10 cellular contexts compared by ENCODE assay signal in the genomic region with DNA sequence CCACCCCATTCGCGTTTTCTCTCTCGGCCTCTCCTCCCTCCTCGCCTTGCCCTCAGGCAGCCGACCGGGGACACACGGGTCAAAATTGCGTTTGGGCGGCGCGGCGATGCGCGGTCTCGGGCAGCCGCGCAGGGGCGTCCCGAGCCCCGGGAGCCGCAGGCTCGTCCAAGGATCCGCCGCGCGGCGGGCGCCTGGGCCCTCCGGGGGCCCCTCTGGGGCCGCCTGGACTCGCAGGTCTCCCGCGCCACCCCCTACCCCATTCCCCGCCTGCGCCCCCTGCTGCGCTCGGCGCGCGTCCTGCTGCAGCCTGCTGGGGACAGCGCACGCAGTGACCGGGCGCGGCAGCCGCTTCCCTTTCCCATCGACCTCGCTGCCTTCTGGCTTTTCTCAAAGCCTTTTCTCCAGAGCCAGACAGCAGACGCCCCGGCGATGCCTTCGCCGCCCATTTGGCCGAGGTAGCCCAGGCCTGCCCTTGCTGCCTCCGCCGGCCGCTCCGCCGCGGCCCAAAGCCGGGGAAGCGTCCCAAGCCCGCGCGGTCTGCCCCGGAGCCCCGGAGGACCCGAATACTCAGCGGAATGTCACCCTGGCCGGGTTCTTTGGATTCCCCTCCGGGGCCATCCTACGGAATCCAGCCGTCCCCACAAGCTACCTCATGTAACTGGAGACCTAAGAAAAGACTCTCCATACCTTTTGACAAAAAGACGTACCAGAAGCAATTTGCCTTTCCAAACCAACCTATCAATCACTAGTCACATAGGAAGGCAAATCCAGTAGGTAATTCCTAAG. TPM values are rescaled to one million over a fixed set of nuclear protein-coding genes. Genes with fewer than 3 reads are reported as not detected.
DNase-seq lines count a peak whose midpoint lies in the region; ATAC-seq, FAIRE-seq and TF ChIP-seq lines count a peak whose summit lies in the region.
"Had no signal": no experiment of that assay in that cellular context is flagged by ENCODE, and none has a peak within 500 bp of the region (broad histone marks: within the 10 kb centered on the region; RNA-seq: fewer than 3 reads in every experiment).

No MANE protein-coding gene starts in this region.

- H3K27me3 Mint-ChIP-seq in activated CD8-positive, alpha-beta memory T cell treated with anti-CD3 and anti-CD28 coated beads, Interleukin-2, amount 10 ng/mL, durations not matched to agents 7 days and 5 days: peaks cover 82% of the 10 kb centered on the region
- H3K27me3 Mint-ChIP-seq in chondrocyte (ENCODE audit: low read depth): peaks cover 60% of the 10 kb centered on the region

- H3K36me3 ChIP-seq in mesendoderm (ENCODE audit: control insufficient read depth, insufficient read depth, low read length) (no peaks in the 10 kb centered on the region), upper lobe of right lung (no peaks in the 10 kb centered on the region)

- TF ChIP-seq CTCF in chondrocyte (IDR thresholded peaks at IDR 0.05): peak; percentile 53
- TF ChIP-seq CTCF in upper lobe of right lung (IDR thresholded peaks at IDR 0.05): no peak

- H3K4me3 Mint-ChIP-seq in activated CD8-positive, alpha-beta memory T cell treated with anti-CD3 and anti-CD28 coated beads, Interleukin-2, amount 10 ng/mL, durations not matched to agents 7 days and 5 days: peak overlapping the region; percentile 57
- H3K4me3 Mint-ChIP-seq in chondrocyte (ENCODE audit: unreplicated experiment): peak overlapping the region; percentile 64

- H3K56ac ChIP-seq in mesendoderm (ENCODE audit: low read length): peak overlapping the region; percentile 50

- no peak overlapping the region for H2AK5ac ChIP-seq in mesendoderm (ENCODE audit: low read length)

- H3K4me1 ChIP-seq in mesendoderm (ENCODE audit: control insufficient read depth, low read depth, low read length) (no peaks in the 10 kb centered on the region), upper lobe of right lung (peaks cover 4% of the 10 kb centered on the region)

- peak overlapping the region; percentile 6 for H3K4me3 ChIP-seq in mesendoderm (ENCODE audit: low read length)
- peak overlapping the region; percentile 39 for H3K4me3 ChIP-seq in upper lobe of right lung

- peak overlapping the region; percentile 49 for H3K4me2 ChIP-seq in mesendoderm (ENCODE audit: low read length)

- H3K79me2 ChIP-seq in mesendoderm (ENCODE audit: control insufficient read depth, insufficient read depth, low read length): no peaks in the 10 kb centered on the region

- no peak overlapping the region for H2BK15ac ChIP-seq in mesendoderm (replicated peaks; ENCODE audit: low read depth)

- peaks cover 4% of the 10 kb centered on the region for H3K36me3 Mint-ChIP-seq in activated CD8-positive, alpha-beta memory T cell treated with anti-CD3 and anti-CD28 coated beads, Interleukin-2, amount 10 ng/mL, durations not matched to agents 7 days and 5 days
- peaks cover 3% of the 10 kb centered on the region for H3K36me3 Mint-ChIP-seq in chondrocyte (ENCODE audit: low read depth)

- WGBS in mesendoderm (ENCODE audit: extremely low coverage, insufficient coverage, low lambda C conversion rate): no CpG with 5 or more reads among the region's 74 CpGs

- H3K27ac ChIP-seq in mesendoderm (ENCODE audit: low read depth, low read length) (no peak overlapping the region), upper lobe of right lung (no peak overlapping the region)

- H2BK120ac ChIP-seq in mesendoderm (ENCODE audit: low read depth, low read length): no peak overlapping the region

- H3K9ac ChIP-seq in mesendoderm (ENCODE audit: low read length): peak overlapping the region; percentile 34

- peak overlapping the region; percentile 62 for H3K18ac ChIP-seq in mesendoderm (ENCODE audit: low read length)

- H3K79me1 ChIP-seq in mesendoderm (ENCODE audit: low read length): no peaks in the 10 kb centered on the region

- peaks cover 41% of the 10 kb centered on the region for H3K27me3 ChIP-seq in mesendoderm (ENCODE audit: insufficient read depth, low read length, poor library complexity)
- peaks cover 69% of the 10 kb centered on the region for H3K27me3 ChIP-seq in upper lobe of right lung

- H2BK5ac ChIP-seq in mesendoderm (ENCODE audit: low read length): no peak overlapping the region

- no peak overlapping the region for H3K27ac Mint-ChIP-seq in activated CD8-positive, alpha-beta memory T cell treated with anti-CD3 and anti-CD28 coated beads, Interleukin-2, amount 10 ng/mL, durations not matched to agents 7 days and 5 days
- no peak overlapping the region for H3K27ac Mint-ChIP-seq in chondrocyte (ENCODE audit: unreplicated experiment)

- peaks cover 6% of the 10 kb centered on the region for H3K4me1 Mint-ChIP-seq in activated CD8-positive, alpha-beta memory T cell treated with anti-CD3 and anti-CD28 coated beads, Interleukin-2, amount 10 ng/mL, durations not matched to agents 7 days and 5 days
- H3K4me1 Mint-ChIP-seq in chondrocyte (ENCODE audit: low read depth): peaks cover 10% of the 10 kb centered on the region

- H3K23ac ChIP-seq in mesendoderm (ENCODE audit: low read length): no peak overlapping the region

- H4K5ac ChIP-seq in mesendoderm (ENCODE audit: low read length): no peak overlapping the region

- no peak for FAIRE-seq in RCC 7860 (lab: Jason Lieb, UNC)
- FAIRE-seq: G401.6 had no signal

- no peaks in the 10 kb centered on the region for H3K9me3 Mint-ChIP-seq in activated CD8-positive, alpha-beta memory T cell treated with anti-CD3 and anti-CD28 coated beads, Interleukin-2, amount 10 ng/mL, durations not matched to agents 7 days and 5 days (ENCODE audit: low read depth)
- no peaks in the 10 kb centered on the region for H3K9me3 Mint-ChIP-seq in chondrocyte (ENCODE audit: low read depth)

- peak; percentile 20 for ATAC-seq in activated CD8-positive, alpha-beta memory T cell treated with anti-CD3 and anti-CD28 coated beads, Interleukin-2, amount 10 ng/mL, durations not matched to agents 7 days and 5 days
- ATAC-seq in upper lobe of right lung (peak; percentile 64), HG03571 (IDR thresholded peaks at IDR 0.05; ENCODE audit: unreplicated experiment) (no peak)

- no peak for DNase-seq in activated CD8-positive, alpha-beta memory T cell treated with anti-CD3 and anti-CD28 coated beads, Interleukin-2, amount 10 ng/mL, durations not matched to agents 7 days and 5 days
- DNase-seq in activated CD8-positive, alpha-beta memory T cell treated with anti-CD3 and anti-CD28 coated beads, Interleukin-2, amount 50 U/mL, for 48 hours: no peak
- DNase-seq in chondrocyte (ENCODE audit: low spot score) (no peak), mesendoderm (peak; percentile 79), upper lobe of right lung (peak; percentile 61), NCI-H1436 treated with DMSO at 0.1 percent for 48 hours (lab: John Stamatoyannopoulos, UW) (no peak), RCC 7860 (ENCODE audit: low spot score) (no peak)
- DNase-seq: stimulated activated naive CD4-positive, alpha-beta T cell had no signal

- CTCF ChIA-PET in activated CD8-positive, alpha-beta memory T cell treated with anti-CD3 and anti-CD28 coated beads, Interleukin-2, amount 10 ng/mL, durations not matched to agents 7 days and 5 days (lab: Charles Lee): no interaction called here

- H3K4ac ChIP-seq in mesendoderm (ENCODE audit: low read depth, low read length): no peak overlapping the region

- no peak overlapping the region for H4K8ac ChIP-seq in mesendoderm (ENCODE audit: low read depth, low read length)

- H3K9me3 ChIP-seq in upper lobe of right lung: no peaks in the 10 kb centered on the region

- intact Hi-C loops in upper lobe of right lung (cut with DNase I): no loop called here

RNA-seq across cellular contexts. Expression of a gene that starts 16.5 kb away (rescaled TPM):
- not detected for total RNA-seq in activated CD8-positive, alpha-beta memory T cell treated with anti-CD3 and anti-CD28 coated beads, Interleukin-2, amount 10 ng/mL, durations not matched to agents 7 days and 5 days
- not detected in 3 replicates for total RNA-seq in chondrocyte
- polyA plus RNA-seq in mesendoderm (2013, experiment 1 of 2): 0.03 TPM
- polyA plus RNA-seq in mesendoderm (2013, experiment 2 of 2): 0.03 TPM
- total RNA-seq in upper lobe of right lung: not detected

Comparison
In these comparisons a context has a peak if more than half of its experiments do, and no peak if none do; other contexts are left out.
1. DNase-seq: peak in mesendoderm (single experiment) and upper lobe of right lung (single experiment); none in activated CD8-positive, alpha-beta memory T cell treated with anti-CD3 and anti-CD28 coated beads, Interleukin-2, amount 10 ng/mL, durations not matched to agents 7 days and 5 days (single experiment), activated CD8-positive, alpha-beta memory T cell treated with anti-CD3 and anti-CD28 coated beads, Interleukin-2, amount 50 U/mL, for 48 hours (single experiment), chondrocyte (single experiment), NCI-H1436 treated with DMSO at 0.1 percent for 48 hours (single experiment) and RCC 7860 (single experiment).